Comparison of ENCODE assay signal across 18 cellular contexts in the genomic region with DNA sequence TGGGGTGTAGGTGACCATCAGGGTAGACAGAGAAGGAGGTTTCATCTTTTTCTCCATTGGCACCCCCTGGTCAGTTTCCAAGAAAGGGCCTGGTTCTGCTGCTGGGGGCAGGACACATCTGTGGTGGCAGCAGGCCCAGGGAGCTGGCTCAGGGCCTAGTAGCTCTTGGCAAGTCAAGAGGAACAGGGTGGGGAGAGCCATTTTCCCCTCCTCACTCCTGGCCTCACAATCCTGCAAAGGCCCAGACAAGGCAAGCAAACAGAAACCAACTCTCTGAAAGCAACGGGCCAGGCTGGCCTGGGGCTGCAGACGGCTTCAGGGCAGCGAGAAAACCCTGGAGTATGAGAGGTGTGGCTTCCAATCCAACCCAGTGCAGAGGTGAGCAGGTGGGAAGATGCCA.
DNase-seq lines count a peak whose midpoint lies in the region; ATAC-seq, FAIRE-seq and TF ChIP-seq lines count a peak whose summit lies in the region.
"Had no signal": no experiment of that assay in that cellular context is flagged by ENCODE, and none has a peak within 500 bp of the region (broad histone marks: within the 10 kb centered on the region; RNA-seq: fewer than 3 reads in every experiment).

No MANE protein-coding gene starts in this region.

- no peak overlapping the region for H3K27ac Mint-ChIP-seq in glutamatergic neuron (ENCODE audit: unreplicated experiment)
- H3K27ac Mint-ChIP-seq: activated CD4-positive, alpha-beta T cell treated with anti-CD3 and anti-CD28 coated beads, Interleukin-2, amount 10 ng/mL, durations not matched to agents 7 days and 5 days; activated T-helper 1 cell treated with anti-CD3 and anti-CD28 coated beads, Interleukin-12 subunit alpha, Interleukin-12 subunit beta, Interleukin-2, Interleukin-4 antibody, amounts not matched to agents 30 ng/mL and 10 ng/mL and 1 ng/mL, durations not matched to agents 14 hours and 24 hours and 36 hours; CD4-positive, alpha-beta T cell; T-helper 1 cell treated with Interleukin-12 subunit alpha and Interleukin-12 subunit beta and Interleukin-4 antibody, amounts not matched to agents 30 μg/mL and 1 μg/mL, for 36 hours had no signal

- BruUV-seq in endothelial cell of umbilical vein (replicated peaks; lab: Mats Ljungman, UMichigan) = no TSS peak

- TF ChIP-seq POLR2A in endothelial cell of umbilical vein (IDR thresholded peaks at IDR 0.05; ENCODE audit: low read depth, low read length) (no peak), right lobe of liver (IDR thresholded peaks at IDR 0.05) (no peak)

- no peak for FAIRE-seq in endothelial cell of umbilical vein (lab: Jason Lieb, UNC)
- FAIRE-seq: bronchial epithelial cell, HTR-8/SVneo had no signal

- H3K9ac ChIP-seq in endothelial cell of umbilical vein (replicated peaks; ENCODE audit: extremely low read depth, insufficient read depth, low read length) = no peak overlapping the region

- no peak overlapping the region for H2AFZ ChIP-seq in endothelial cell of umbilical vein (ENCODE audit: low read depth, low read length)

- no peaks in the 10 kb centered on the region for H3K36me3 ChIP-seq in endothelial cell of umbilical vein (ENCODE audit: control insufficient read depth in 2 of 2, extremely low read depth in 1 of 2, insufficient read depth in 2 of 2, low read length in 2 of 2)
- H3K36me3 ChIP-seq in right lobe of liver = no peaks in the 10 kb centered on the region
- no peaks in the 10 kb centered on the region for H3K36me3 ChIP-seq in tibial artery
- H3K36me3 ChIP-seq: HAP-1 had no signal

- H3K79me2 ChIP-seq in endothelial cell of umbilical vein (ENCODE audit: control insufficient read depth, insufficient read depth, low read length) = no peaks in the 10 kb centered on the region

- no peaks in the 10 kb centered on the region for H3K9me3 Mint-ChIP-seq in glutamatergic neuron (ENCODE audit: unreplicated experiment)
- H3K9me3 Mint-ChIP-seq: activated CD4-positive, alpha-beta T cell treated with anti-CD3 and anti-CD28 coated beads, Interleukin-2, amount 10 ng/mL, durations not matched to agents 7 days and 5 days; activated T-helper 1 cell treated with anti-CD3 and anti-CD28 coated beads, Interleukin-12 subunit alpha, Interleukin-12 subunit beta, Interleukin-2, Interleukin-4 antibody, amounts not matched to agents 30 ng/mL and 10 ng/mL and 1 ng/mL, durations not matched to agents 14 hours and 24 hours and 36 hours; CD4-positive, alpha-beta T cell; T-helper 1 cell treated with Interleukin-12 subunit alpha and Interleukin-12 subunit beta and Interleukin-4 antibody, amounts not matched to agents 30 μg/mL and 1 μg/mL, for 36 hours had no signal

- CTCF ChIA-PET in endothelial cell of umbilical vein (lab: Charles Lee) = no interaction called here

- no peaks in the 10 kb centered on the region for H3K36me3 Mint-ChIP-seq in glutamatergic neuron (ENCODE audit: unreplicated experiment)

- no peak for TF ChIP-seq CTCF in endothelial cell of umbilical vein (IDR thresholded peaks at IDR 0.05; ENCODE audit: extremely low read depth in 1 of 2, insufficient read depth in 1 of 2, low read depth in 1 of 2, low read length in 2 of 2)
- no peak for TF ChIP-seq CTCF in right lobe of liver (IDR thresholded peaks at IDR 0.05)
- TF ChIP-seq CTCF in tibial artery (IDR thresholded peaks at IDR 0.05) = no peak
- no peak for TF ChIP-seq CTCF in glutamatergic neuron (IDR thresholded peaks at IDR 0.05; ENCODE audit: partially characterized antibody, unreplicated experiment)

- H3K9me3 ChIP-seq in endothelial cell of umbilical vein (replicated peaks; ENCODE audit: control insufficient read depth, insufficient read depth, low read length) (no peaks in the 10 kb centered on the region), right lobe of liver (no peaks in the 10 kb centered on the region), tibial artery (no peaks in the 10 kb centered on the region)
- H3K9me3 ChIP-seq: HAP-1, psoas muscle had no signal

- H3K27me3 ChIP-seq in endothelial cell of umbilical vein (ENCODE audit: control insufficient read depth in 2 of 2, insufficient read depth in 2 of 2, low read length in 2 of 2) (no peaks in the 10 kb centered on the region), right lobe of liver (no peaks in the 10 kb centered on the region), tibial artery (no peaks in the 10 kb centered on the region)

- H3K4me2 ChIP-seq in endothelial cell of umbilical vein (ENCODE audit: insufficient read depth, low read length) = no peak overlapping the region

- POLR2A ChIA-PET in endothelial cell of umbilical vein (lab: Charles Lee) = no interaction called here

- intact Hi-C loops in endothelial cell of umbilical vein (cut with micrococcal nuclease) (no loop called here), right lobe of liver (cut with DNase I) (no loop called here), tibial artery (cut with DNase I; ENCODE audit: low total_unique reads) (no loop called here)

- DNase-seq in RPMI7951 (ENCODE audit: low read depth) (peak; percentile 36), endothelial cell of umbilical vein (ENCODE audit: low read depth, low spot score) (peak; percentile 41), right lobe of liver (peak; percentile 40 to 72 (median 71)), tibial artery (peak; percentile 30 to 86), G401 (ENCODE audit: low spot score) (no peak), glutamatergic neuron (no peak)
- DNase-seq in stimulated activated CD4-positive, alpha-beta T cell treated with anti-CD3 and anti-CD28 coated beads, Interleukin-2, amount 100 ng/mL, for 48 hours = no peak
- DNase-seq: activated CD4-positive, alpha-beta T cell treated with anti-CD3 and anti-CD28 coated beads, Interleukin-2, amount 10 ng/mL, durations not matched to agents 7 days and 5 days; CD4-positive, alpha-beta T cell; NCI-H1048; psoas muscle; stimulated activated CD4-positive, alpha-beta T cell treated with anti-CD3 and anti-CD28 coated beads, Interleukin-4, amount 100 ng/mL, for 24 hours; stimulated activated naive B cell treated with anti-CD40 and anti-IgM and Interleukin-4, amounts not matched to agents 10 μg/mL and 1 μg/mL and 100 μg/mL, for 72 hours had no signal

- H3K27ac ChIP-seq in endothelial cell of umbilical vein (ENCODE audit: insufficient read depth, low read depth, low read length) (no peak overlapping the region), right lobe of liver (no peak overlapping the region), tibial artery (peak overlapping the region in 1 of 2 donors; percentile 36)
- H3K27ac ChIP-seq: psoas muscle had no signal

- no peaks in the 10 kb centered on the region for H4K20me1 ChIP-seq in endothelial cell of umbilical vein (replicated peaks; ENCODE audit: control insufficient read depth, extremely low read depth, insufficient read depth, low read length)

- no peaks in the 10 kb centered on the region for H3K9me1 ChIP-seq in endothelial cell of umbilical vein (replicated peaks; ENCODE audit: control insufficient read depth, extremely low read depth, insufficient read depth, low read length)

- ATAC-seq in right lobe of liver = peak; percentile 74 to 89 (median 80)
- ATAC-seq: psoas muscle; stimulated activated naive B cell treated with anti-CD40 and anti-IgM and Interleukin-4, amounts not matched to agents 10 μg/mL and 1 μg/mL and 100 μg/mL, for 72 hours had no signal

- H3K4me3 Mint-ChIP-seq in glutamatergic neuron (ENCODE audit: unreplicated experiment) = no peak overlapping the region
- H3K4me3 Mint-ChIP-seq: activated CD4-positive, alpha-beta T cell treated with anti-CD3 and anti-CD28 coated beads, Interleukin-2, amount 10 ng/mL, durations not matched to agents 7 days and 5 days; activated T-helper 1 cell treated with anti-CD3 and anti-CD28 coated beads, Interleukin-12 subunit alpha, Interleukin-12 subunit beta, Interleukin-2, Interleukin-4 antibody, amounts not matched to agents 30 ng/mL and 10 ng/mL and 1 ng/mL, durations not matched to agents 14 hours and 24 hours and 36 hours; CD4-positive, alpha-beta T cell; stimulated activated naive B cell treated with anti-CD40 and anti-IgM and Interleukin-4, amounts not matched to agents 10 μg/mL and 1 μg/mL and 100 μg/mL, for 72 hours; T-helper 1 cell treated with Interleukin-12 subunit alpha and Interleukin-12 subunit beta and Interleukin-4 antibody, amounts not matched to agents 30 μg/mL and 1 μg/mL, for 36 hours had no signal

- peaks cover 2% of the 10 kb centered on the region for H3K27me3 Mint-ChIP-seq in glutamatergic neuron (ENCODE audit: unreplicated experiment)
- H3K27me3 Mint-ChIP-seq: CD4-positive, alpha-beta T cell had no signal

- in situ Hi-C loops in G401 (cut with HindIII; ENCODE audit: low sequenced_read_pairs) = no loop called here

- dilution Hi-C loops in endothelial cell of umbilical vein (cut with MboI; ENCODE audit: extremely low pct_ligation_motif_present, low sequenced_read_pairs) = no loop called here

- H3K4me1 ChIP-seq in endothelial cell of umbilical vein (ENCODE audit: control insufficient read depth, extremely low read depth, insufficient read depth, low read length) (no peaks in the 10 kb centered on the region), right lobe of liver (peaks cover 0 to 6% (median 0%) of the 10 kb centered on the region in 4 donors), tibial artery (peaks cover 0 to 32% (median 22%) of the 10 kb centered on the region in 4 donors)
- H3K4me1 ChIP-seq: HAP-1, psoas muscle had no signal

- peaks cover 3% of the 10 kb centered on the region for H3K4me1 Mint-ChIP-seq in glutamatergic neuron (ENCODE audit: low read depth, unreplicated experiment)
- H3K4me1 Mint-ChIP-seq: activated CD4-positive, alpha-beta T cell treated with anti-CD3 and anti-CD28 coated beads, Interleukin-2, amount 10 ng/mL, durations not matched to agents 7 days and 5 days had no signal

- H3K4me3 ChIP-seq in endothelial cell of umbilical vein (replicated peaks in 1 of 3; ENCODE audit: insufficient read depth in 1 of 3, low read depth in 1 of 3, low read length in 3 of 3) (no peak overlapping the region), right lobe of liver (no peak overlapping the region), tibial artery (peak overlapping the region in 1 of 2 donors; percentile 38)
- H3K4me3 ChIP-seq: HAP-1, psoas muscle had no signal

- 60% methylated on average over 3 of the region's 3 CpGs for WGBS in right lobe of liver (ENCODE audit: insufficient coverage, low coverage, low lambda C conversion rate, missing lambda C conversion rate)

TF ChIP-seq in endothelial cell of umbilical vein, 7 proteins besides CTCF, POLR2A, EP300 and RAD21 (continues in another document):
- TF ChIP-seq POLR2AphosphoS5 (IDR thresholded peaks at IDR 0.05; ENCODE audit: insufficient read depth, low read depth, low read length) = no peak
- no peak for TF ChIP-seq FOS (IDR thresholded peaks at IDR 0.05; ENCODE audit: borderline replicate concordance, insufficient read depth, low read length)
- TF ChIP-seq EZH2 (IDR thresholded peaks at IDR 0.05; ENCODE audit: borderline replicate concordance, low read depth, low read length, severe bottlenecking) = no peak
- TF ChIP-seq GATA2 (IDR thresholded peaks at IDR 0.05; ENCODE audit: insufficient read depth, insufficient read length, low read depth, low read length) = no peak
- no peak for TF ChIP-seq MYC (IDR thresholded peaks at IDR 0.05; ENCODE audit: low read depth, low read length)
- TF ChIP-seq JUN (IDR thresholded peaks at IDR 0.05; ENCODE audit: borderline replicate concordance, insufficient read depth, insufficient read length, low read depth) = no peak

Comparison
In these comparisons a context has a peak if more than half of its experiments do, and no peak if none do; other contexts are left out.
1. DNase-seq: peak in RPMI7951 (single experiment), endothelial cell of umbilical vein (single experiment), right lobe of liver (3 of 3) and tibial artery (2 of 2); none in G401 (single experiment), stimulated activated CD4-positive, alpha-beta T cell treated with anti-CD3 and anti-CD28 coated beads, Interleukin-2, amount 100 ng/mL, for 48 hours (0 of 2) and glutamatergic neuron (single experiment).